ENCODE assay signal across 14 cellular contexts in genomic region chr2:39403311-39403710, GRCh38. TPM values are rescaled to one million over a fixed set of nuclear protein-coding genes. Genes with fewer than 3 reads are reported as not detected.
DNase-seq lines count a peak whose midpoint lies in the region; ATAC-seq, FAIRE-seq and TF ChIP-seq lines count a peak whose summit lies in the region.
"Had no signal": no experiment of that assay in that cellular context is flagged by ENCODE, and none has a peak within 500 bp of the region (broad histone marks: within the 10 kb centered on the region; RNA-seq: fewer than 3 reads in every experiment).

No MANE protein-coding gene starts in this region.

- H3K79me2 ChIP-seq in H1 (ENCODE audit: control insufficient read depth in 1 of 2, insufficient read depth in 2 of 2, low read length in 2 of 2) (peaks cover 12 to 99% of the 10 kb centered on the region in 2 experiments), trophoblast cell (ENCODE audit: control insufficient read depth, insufficient read depth, low read length, poor library complexity) (peaks cover 14% of the 10 kb centered on the region), SK-N-SH (ENCODE audit: insufficient read depth) (peaks cover 97% of the 10 kb centered on the region)

- no peaks in the 10 kb centered on the region for H3K36me3 ChIP-seq in H1 (ENCODE audit: control insufficient read depth in 2 of 4, insufficient read depth in 4 of 4, low read length in 3 of 4)
- peaks cover 0 to 4% of the 10 kb centered on the region in 2 experiments for H3K36me3 ChIP-seq in trophoblast cell (ENCODE audit: control insufficient read depth in 1 of 2, insufficient read depth in 2 of 2, low read length in 2 of 2)
- H3K36me3 ChIP-seq in SK-N-SH (replicated peaks in 1 of 2; ENCODE audit: control insufficient read depth in 1 of 2, insufficient read depth in 2 of 2, low read length in 1 of 2): no peaks in the 10 kb centered on the region

- no peaks in the 10 kb centered on the region for H3K9me3 ChIP-seq in H1 (ENCODE audit: insufficient read depth in 2 of 2, low read depth in 1 of 2, low read length in 1 of 2)
- no peaks in the 10 kb centered on the region for H3K9me3 ChIP-seq in trophoblast cell (ENCODE audit: insufficient read depth, low read depth, low read length)
- H3K9me3 ChIP-seq in SK-N-SH: no peaks in the 10 kb centered on the region

- peaks cover 0 to 20% (median 6%) of the 10 kb centered on the region in 4 experiments; a peak in 6 of 7 replicates for H3K4me1 ChIP-seq in H1 (replicated peaks in 1 of 4; ENCODE audit: control insufficient read depth in 3 of 4, insufficient read depth in 4 of 4, low read length in 3 of 4)
- peaks cover 15 to 25% of the 10 kb centered on the region in 2 experiments for H3K4me1 ChIP-seq in trophoblast cell (ENCODE audit: control insufficient read depth in 1 of 2, insufficient read depth in 2 of 2, low read length in 2 of 2)
- H3K4me1 ChIP-seq in SK-N-SH (ENCODE audit: control insufficient read depth in 1 of 2, insufficient read depth in 2 of 2, low read depth in 1 of 2, low read length in 1 of 2): peaks cover 9 to 25% of the 10 kb centered on the region in 2 experiments; a peak in 3 of 4 replicates

- H3K27me3 ChIP-seq in H1 (replicated peaks in 1 of 4; ENCODE audit: control insufficient read depth in 3 of 4, extremely low read depth in 1 of 4, insufficient read depth in 3 of 4, low read length in 3 of 4) (no peaks in the 10 kb centered on the region), trophoblast cell (ENCODE audit: insufficient read depth, low read length) (no peaks in the 10 kb centered on the region), SK-N-SH (ENCODE audit: insufficient read depth) (no peaks in the 10 kb centered on the region)

- ATAC-seq in GM21360 (IDR thresholded peaks at IDR 0.05; ENCODE audit: unreplicated experiment) (peak; percentile 58), HG02938 (IDR thresholded peaks at IDR 0.05; ENCODE audit: unreplicated experiment) (peak; percentile 57), HG02840 (IDR thresholded peaks at IDR 0.05; ENCODE audit: low FRiP score, unreplicated experiment) (no peak)

- H2BK5ac ChIP-seq in H1 (ENCODE audit: low read depth, low read length) (no peak overlapping the region), trophoblast cell (ENCODE audit: low read depth, low read length, poor library complexity) (no peak overlapping the region)

- no peak overlapping the region for H4K12ac ChIP-seq in trophoblast cell (ENCODE audit: low read depth, low read length)

- no peak for FAIRE-seq in H1 (lab: Jason Lieb, UNC)
- FAIRE-seq: D721Med, islet of Langerhans had no signal

- H3K14ac ChIP-seq in H1 (ENCODE audit: insufficient read length) (no peak overlapping the region), trophoblast cell (ENCODE audit: low read length) (no peak overlapping the region)

- no peaks in the 10 kb centered on the region for H3K23me2 ChIP-seq in H1 (ENCODE audit: low read depth, low read length)

- H3K79me1 ChIP-seq in H1 (ENCODE audit: low read depth, low read length): peaks cover 7% of the 10 kb centered on the region
- peaks cover 7% of the 10 kb centered on the region for H3K79me1 ChIP-seq in trophoblast cell (ENCODE audit: low read length)

- H3K9me2 ChIP-seq in SK-N-SH: no peaks in the 10 kb centered on the region

- no peak overlapping the region for H2BK12ac ChIP-seq in H1 (ENCODE audit: low read depth, low read length)
- no peak overlapping the region for H2BK12ac ChIP-seq in trophoblast cell (ENCODE audit: low read length)

- H2AFZ ChIP-seq in H1 (ENCODE audit: low read length) (no peak overlapping the region), trophoblast cell (ENCODE audit: insufficient read depth, low read length, poor library complexity) (no peak overlapping the region), SK-N-SH (ENCODE audit: low read depth) (no peak overlapping the region)

- H3F3A ChIP-seq in SK-N-SH (replicated peaks; ENCODE audit: insufficient read depth): peaks cover 8% of the 10 kb centered on the region

- H3K56ac ChIP-seq in H1 (replicated peaks; ENCODE audit: insufficient read length, low read depth, low read length): no peak overlapping the region

- POLR2A ChIA-PET in H1 (lab: Charles Lee; ENCODE audit: partially characterized antibody) (no interaction called here), SK-N-SH (lab: Yijun Ruan, JAX) (no interaction called here)

- H3K9ac ChIP-seq in H1 (replicated peaks in 1 of 4; ENCODE audit: extremely low read depth in 1 of 4, low read depth in 3 of 4, low read length in 3 of 4): no peak overlapping the region
- no peak overlapping the region for H3K9ac ChIP-seq in trophoblast cell (ENCODE audit: low read length)
- no peak overlapping the region for H3K9ac ChIP-seq in SK-N-SH

- no peak for TF ChIP-seq POLR2A in H1 (IDR thresholded peaks at IDR 0.05; ENCODE audit: control extremely low read depth in 1 of 2, low read depth in 2 of 2, low read length in 2 of 2)

- H4K91ac ChIP-seq in H1 (replicated peaks; ENCODE audit: insufficient read length, low read length) (peak overlapping the region; percentile 22), trophoblast cell (ENCODE audit: low read depth, low read length) (no peak overlapping the region)

- TF ChIP-seq RAD21 in H1 (IDR thresholded peaks at IDR 0.05 in 1 of 2, conservative IDR thresholded peaks at IDR 0.05 in 1 of 2; ENCODE audit: low read depth in 2 of 2, low read length in 2 of 2) (no peak), SK-N-SH (IDR thresholded peaks at IDR 0.05; ENCODE audit: low read length) (no peak)

- no peak overlapping the region for H2BK15ac ChIP-seq in H1 (ENCODE audit: low read length)

- DNase-seq in H1 (ENCODE audit: low read depth in 1 of 2, low spot score in 2 of 2) (no peak), trophoblast cell (no peak), NCI-H774 (lab: John Stamatoyannopoulos, UW) (no peak), SK-N-SH (no peak)
- DNase-seq: NCI-H2107; nucleus accumbens; RPMI8226; stimulated activated naive CD4-positive, alpha-beta T cell treated with Interleukin-2 at 50 U/mL for 16 hours; WERI-Rb-1 had no signal

- no peak overlapping the region for H3K23ac ChIP-seq in H1 (ENCODE audit: insufficient read length)
- no peak overlapping the region for H3K23ac ChIP-seq in trophoblast cell (ENCODE audit: low read length)

- H3K4me2 ChIP-seq in H1 (ENCODE audit: insufficient read depth in 1 of 2, low read depth in 2 of 2, low read length in 2 of 2) (no peak overlapping the region), trophoblast cell (ENCODE audit: low read length) (no peak overlapping the region), SK-N-SH (no peak overlapping the region)

- TF ChIP-seq EP300 in H1 (IDR thresholded peaks at IDR 0.05; ENCODE audit: borderline replicate concordance in 1 of 2, low read depth in 2 of 2, low read length in 2 of 2) (no peak), SK-N-SH (IDR thresholded peaks at IDR 0.05; ENCODE audit: borderline replicate concordance in 1 of 2, low read depth in 1 of 2, low read length in 1 of 2) (no peak)

- H2BK120ac ChIP-seq in H1 (replicated peaks; ENCODE audit: low read depth, low read length): no peak overlapping the region
- H2BK120ac ChIP-seq in trophoblast cell (ENCODE audit: insufficient read depth, low read length, poor library complexity): no peak overlapping the region

- H3K4me3 ChIP-seq in H1 (ENCODE audit: extremely low read depth in 1 of 4, insufficient read depth in 2 of 4, low read depth in 3 of 4, low read length in 4 of 4) (no peak overlapping the region), trophoblast cell (ENCODE audit: low read depth, low read length) (no peak overlapping the region), SK-N-SH (ENCODE audit: low read depth in 2 of 2, low read length in 1 of 2) (no peak overlapping the region)

- no peak overlapping the region; the same call in 1 of the 2 replicates for H2BK20ac ChIP-seq in H1 (ENCODE audit: low read length)

- TF ChIP-seq CTCF in H1 (IDR thresholded peaks at IDR 0.05; ENCODE audit: control extremely low read depth in 1 of 3, insufficient read depth in 1 of 3, low read depth in 1 of 3, low read length in 3 of 3) (peak in 1 of 3 experiments; percentile 8; a peak in 1 of 4 replicates), SK-N-SH (IDR thresholded peaks at IDR 0.05) (no peak)

- H3K4ac ChIP-seq in H1 (replicated peaks; ENCODE audit: insufficient read length, low read depth, low read length): no peak overlapping the region
- peak overlapping the region; percentile 60 for H3K4ac ChIP-seq in trophoblast cell (ENCODE audit: low read depth, low read length)

- H2AK5ac ChIP-seq in H1 (ENCODE audit: low read depth, low read length) (peak overlapping the region; percentile 20; the same call in 1 of the 2 replicates), trophoblast cell (ENCODE audit: low read length) (no peak overlapping the region)

- peaks cover 0 to 4% of the 10 kb centered on the region in 2 experiments for H4K20me1 ChIP-seq in H1 (replicated peaks in 1 of 2; ENCODE audit: control insufficient read depth in 1 of 2, insufficient read depth in 2 of 2, low read length in 2 of 2)
- H4K20me1 ChIP-seq in SK-N-SH (ENCODE audit: insufficient read depth): peaks cover 27% of the 10 kb centered on the region

- H4K8ac ChIP-seq in H1 (ENCODE audit: extremely low read depth, insufficient read depth, low read length) (no peak overlapping the region), trophoblast cell (ENCODE audit: low read depth, low read length) (no peak overlapping the region)

- 77% methylated on average over 4 of the region's 4 CpGs; no CpG with 5 or more reads in 1 of the 2 experiments for WGBS in H1 (ENCODE audit: extremely low coverage in 1 of 2, insufficient coverage in 1 of 2, insufficient read length in 1 of 2, insufficient replicate concordance in 2 of 2, low coverage in 1 of 2, low lambda C conversion rate in 2 of 2, missing lambda C conversion rate in 1 of 2), 2 experiments
- no CpG with 5 or more reads among the region's 4 CpGs for WGBS in trophoblast cell (ENCODE audit: extremely low coverage, insufficient coverage, insufficient read length)
- WGBS in SK-N-SH (ENCODE audit: low lambda C conversion rate): 87% methylated on average over 4 of the region's 4 CpGs

- H3K18ac ChIP-seq in H1 (ENCODE audit: extremely low read depth, low read length): 0 out of 2 replicates have a peak overlapping the region, but pooled peaks have one; percentile 4
- no peak overlapping the region for H3K18ac ChIP-seq in trophoblast cell (ENCODE audit: low read length)

- CTCF ChIA-PET in H1 (lab: Charles Lee; ENCODE audit: partially characterized antibody): interaction anchor here (0.8 to 1.4 kb wide), 4 partner anchors 22 to 44 kb away, joined by 3 to 10 read pairs (median 4); partner anchors contain the start of gene MAP4K3
- CTCF ChIA-PET in SK-N-SH (lab: Yijun Ruan, JAX): interaction anchor here (0.9 to 1.0 kb wide), 2 partner anchors 25 to 29 kb away, joined by 3 to 4 read pairs; no protein-coding TSS in a partner anchor

- H4K5ac ChIP-seq in H1 (ENCODE audit: insufficient read length, low read depth, low read length): no peak overlapping the region

- H3K27ac ChIP-seq in H1 (ENCODE audit: low read depth, low read length) (no peak overlapping the region), trophoblast cell (ENCODE audit: low read depth, low read length) (no peak overlapping the region), SK-N-SH (ENCODE audit: low read depth in 2 of 2, low read length in 1 of 2) (no peak overlapping the region)
- H3K27ac ChIP-seq: WERI-Rb-1 had no signal

RNA-seq across cellular contexts. Expression of gene MAP4K3, which starts 33.8 kb away (rescaled TPM):
- 63.0 and 70.8 TPM in 2 replicates for total RNA-seq in H1 (2021; fragmentation: NEBNext Ultra II Directional; extraction: Animal tissue kit (Norgen Biotek cat#: 25700))
- polyA plus RNA-seq in H1 (2011; rRNA removed): 6.5 and 11.4 TPM in 2 replicates
- 15.2 TPM for polyA plus RNA-seq in H1 (2011; cell fraction: cytosol; rRNA removed)
- polyA plus RNA-seq in H1 (2011; cell fraction: nucleus; rRNA removed): 8.8 TPM
- 10.3 to 26.4 TPM (median 13.9 TPM) in 4 replicates for polyA plus RNA-seq in H1 (2012, experiment 1 of 2)
- 1.4 TPM for polyA plus RNA-seq in H1 (2012, experiment 2 of 2)
- polyA plus RNA-seq in H1 (2013, experiment 1 of 2): 20.4 TPM
- polyA plus RNA-seq in H1 (2013, experiment 2 of 2): 20.5 TPM
- 15.3 and 26.3 TPM in 2 replicates for polyA minus RNA-seq in H1 (2011; rRNA and poly(A)+ RNA removed)
- 14.1 TPM for polyA minus RNA-seq in H1 (2011; cell fraction: cytosol; rRNA and poly(A)+ RNA removed)
- 47.5 TPM for polyA minus RNA-seq in H1 (2011; cell fraction: nucleus; rRNA and poly(A)+ RNA removed)
- polyA plus RNA-seq in trophoblast cell (2013): 24.7 and 24.8 TPM in 2 replicates
- 8.8 and 11.1 TPM in 2 replicates for polyA plus RNA-seq in SK-N-SH (2012; rRNA removed)
- 12.0 and 14.6 TPM in 2 replicates for polyA plus RNA-seq in SK-N-SH (2012; cell fraction: cytosol; rRNA removed)
- 8.6 and 21.1 TPM in 2 replicates for polyA plus RNA-seq in SK-N-SH (2012; cell fraction: nucleus; rRNA removed)
